Comparison of ENCODE assay signal across 1 cellular context in the genomic region with DNA sequence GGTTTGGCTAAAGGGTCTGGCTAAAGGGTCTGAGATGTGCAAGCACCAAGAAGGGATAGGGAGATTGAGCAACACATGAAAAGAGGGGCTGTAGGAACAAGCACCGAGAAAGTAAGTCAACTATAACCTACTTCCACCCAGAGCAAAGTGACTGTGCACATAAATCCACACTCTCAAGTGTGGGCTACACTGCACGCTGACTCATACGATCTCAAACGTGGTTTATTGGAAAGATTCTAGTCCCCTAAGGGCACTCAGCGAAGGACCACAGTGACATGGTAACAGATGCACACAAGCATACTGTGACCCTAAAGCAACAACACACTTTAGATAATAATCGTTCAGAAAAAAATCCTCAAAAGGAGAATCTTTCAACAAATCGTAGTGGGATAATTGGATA.
A peak's percentile ranks its signal among the peaks of the same experiment; 100 is the strongest.
TF ChIP-seq lines count a peak whose summit lies in the region.

No MANE protein-coding gene starts in this region.

TF ChIP-seq in K562, 482 proteins besides CTCF, POLR2A, EP300 and RAD21:
- 0 out of 2 replicates have a peak, but pooled peaks have one; percentile 6 for TF ChIP-seq NFE2 (IDR thresholded peaks at IDR 0.05; ENCODE audit: low read depth)
- TF ChIP-seq, protein P1, sequence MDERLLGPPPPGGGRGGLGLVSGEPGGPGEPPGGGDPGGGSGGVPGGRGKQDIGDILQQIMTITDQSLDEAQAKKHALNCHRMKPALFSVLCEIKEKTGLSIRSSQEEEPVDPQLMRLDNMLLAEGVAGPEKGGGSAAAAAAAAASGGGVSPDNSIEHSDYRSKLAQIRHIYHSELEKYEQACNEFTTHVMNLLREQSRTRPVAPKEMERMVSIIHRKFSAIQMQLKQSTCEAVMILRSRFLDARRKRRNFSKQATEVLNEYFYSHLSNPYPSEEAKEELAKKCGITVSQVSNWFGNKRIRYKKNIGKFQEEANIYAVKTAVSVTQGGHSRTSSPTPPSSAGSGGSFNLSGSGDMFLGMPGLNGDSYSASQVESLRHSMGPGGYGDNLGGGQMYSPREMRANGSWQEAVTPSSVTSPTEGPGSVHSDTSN (CRISPR knock-in tag; IDR thresholded peaks at IDR 0.05; ENCODE audit: low read depth) = no peak
- TF ChIP-seq, protein P1 (tag; conservative IDR thresholded peaks at IDR 0.05; ENCODE audit: low read depth) = no peak
- TF ChIP-seq ADNP (tag; IDR thresholded peaks at IDR 0.05) = no peak
- no peak for TF ChIP-seq ZBED1 (IDR thresholded peaks at IDR 0.05)
- TF ChIP-seq DMBX1 (CRISPR knock-in tag; IDR thresholded peaks at IDR 0.05; ENCODE audit: borderline replicate concordance) = no peak
- TF ChIP-seq DIDO1 (tag; IDR thresholded peaks at IDR 0.05; ENCODE audit: low read depth) = no peak
- TF ChIP-seq, protein P2, sequence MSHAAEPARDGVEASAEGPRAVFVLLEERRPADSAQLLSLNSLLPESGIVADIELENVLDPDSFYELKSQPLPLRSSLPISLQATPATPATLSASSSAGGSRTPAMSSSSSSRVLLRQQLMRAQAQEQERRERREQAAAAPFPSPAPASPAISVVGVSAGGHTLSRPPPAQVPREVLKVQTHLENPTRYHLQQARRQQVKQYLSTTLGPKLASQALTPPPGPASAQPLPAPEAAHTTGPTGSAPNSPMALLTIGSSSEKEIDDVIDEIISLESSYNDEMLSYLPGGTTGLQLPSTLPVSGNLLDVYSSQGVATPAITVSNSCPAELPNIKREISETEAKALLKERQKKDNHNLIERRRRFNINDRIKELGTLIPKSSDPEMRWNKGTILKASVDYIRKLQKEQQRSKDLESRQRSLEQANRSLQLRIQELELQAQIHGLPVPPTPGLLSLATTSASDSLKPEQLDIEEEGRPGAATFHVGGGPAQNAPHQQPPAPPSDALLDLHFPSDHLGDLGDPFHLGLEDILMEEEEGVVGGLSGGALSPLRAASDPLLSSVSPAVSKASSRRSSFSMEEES (CRISPR knock-in tag; IDR thresholded peaks at IDR 0.05) = no peak
- TF ChIP-seq PTBP1 (IDR thresholded peaks at IDR 0.05; ENCODE audit: low read depth, low read length) = no peak
- TF ChIP-seq, protein P3, sequence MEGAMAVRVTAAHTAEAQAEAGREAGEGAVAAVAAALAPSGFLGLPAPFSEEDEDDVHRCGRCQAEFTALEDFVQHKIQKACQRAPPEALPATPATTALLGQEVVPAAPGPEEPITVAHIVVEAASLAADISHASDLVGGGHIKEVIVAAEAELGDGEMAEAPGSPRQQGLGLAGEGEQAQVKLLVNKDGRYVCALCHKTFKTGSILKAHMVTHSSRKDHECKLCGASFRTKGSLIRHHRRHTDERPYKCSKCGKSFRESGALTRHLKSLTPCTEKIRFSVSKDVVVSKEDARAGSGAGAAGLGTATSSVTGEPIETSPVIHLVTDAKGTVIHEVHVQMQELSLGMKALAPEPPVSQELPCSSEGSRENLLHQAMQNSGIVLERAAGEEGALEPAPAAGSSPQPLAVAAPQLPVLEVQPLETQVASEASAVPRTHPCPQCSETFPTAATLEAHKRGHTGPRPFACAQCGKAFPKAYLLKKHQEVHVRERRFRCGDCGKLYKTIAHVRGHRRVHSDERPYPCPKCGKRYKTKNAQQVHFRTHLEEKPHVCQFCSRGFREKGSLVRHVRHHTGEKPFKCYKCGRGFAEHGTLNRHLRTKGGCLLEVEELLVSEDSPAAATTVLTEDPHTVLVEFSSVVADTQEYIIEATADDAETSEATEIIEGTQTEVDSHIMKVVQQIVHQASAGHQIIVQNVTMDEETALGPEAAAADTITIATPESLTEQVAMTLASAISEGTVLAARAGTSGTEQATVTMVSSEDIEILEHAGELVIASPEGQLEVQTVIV (CRISPR knock-in tag; IDR thresholded peaks at IDR 0.05; ENCODE audit: borderline replicate concordance) = no peak
